In genomic region chr3:5232570-5232969, GRCh38 we compare ENCODE assay signal across 27 cellular contexts. TPM values are rescaled to one million over a fixed set of nuclear protein-coding genes. Genes with fewer than 3 reads are reported as not detected.
DNase-seq lines count a peak whose midpoint lies in the region; ATAC-seq, FAIRE-seq and TF ChIP-seq lines count a peak whose summit lies in the region.
"Had no signal": no experiment of that assay in that cellular context is flagged by ENCODE, and none has a peak within 500 bp of the region (broad histone marks: within the 10 kb centered on the region; RNA-seq: fewer than 3 reads in every experiment).

No MANE protein-coding gene starts in this region.

- H3K79me1 ChIP-seq in mesendoderm (ENCODE audit: low read length), result no peaks in the 10 kb centered on the region

- no peaks in the 10 kb centered on the region for H3K9me1 ChIP-seq in K562 (ENCODE audit: control insufficient read depth, insufficient read depth, low read length)

- H3K36me3 ChIP-seq in Loucy (ENCODE audit: insufficient read depth, low read length) (no peaks in the 10 kb centered on the region), K562 (ENCODE audit: control insufficient read depth, insufficient read depth, low read length) (no peaks in the 10 kb centered on the region), mesendoderm (ENCODE audit: control insufficient read depth, insufficient read depth, low read length) (no peaks in the 10 kb centered on the region)
- H3K36me3 ChIP-seq: heart left ventricle, pancreas, SJCRH30, tibial artery had no signal

- peak in 1 of 2 experiments; percentile 39; a peak in 2 of 4 replicates for TF ChIP-seq RAD21 in K562 (CRISPR knock-in tag; conservative IDR thresholded peaks at IDR 0.05 in 1 of 2, IDR thresholded peaks at IDR 0.05 in 1 of 2)

- no peak overlapping the region for H2AK5ac ChIP-seq in mesendoderm (ENCODE audit: low read length)

- no peak overlapping the region for H3K18ac ChIP-seq in mesendoderm (ENCODE audit: low read length)

- no peak overlapping the region for H3K9ac ChIP-seq in Loucy (ENCODE audit: low read depth, low read length, poor library complexity, severe bottlenecking)
- no peak overlapping the region for H3K9ac ChIP-seq in K562 (ENCODE audit: insufficient read depth in 1 of 2, low read depth in 2 of 2, low read length in 2 of 2)
- H3K9ac ChIP-seq in mesendoderm (ENCODE audit: low read length), result no peak overlapping the region

- BruUV-seq in K562 (replicated peaks; lab: Mats Ljungman, UMichigan), result no TSS peak

- no peak for TF ChIP-seq POLR2A in K562 (conservative IDR thresholded peaks at IDR 0.05)

- peak; percentile 69 for FAIRE-seq in K562 (lab: Jason Lieb, UNC)
- FAIRE-seq: pancreas had no signal

- no peaks in the 10 kb centered on the region for H3K9me3 Mint-ChIP-seq in CD14-positive monocyte
- H3K9me3 Mint-ChIP-seq in activated CD8-positive, alpha-beta T cell treated with anti-CD3 and anti-CD28 coated beads, Interleukin-2, amount 10 ng/mL, durations not matched to agents 7 days and 5 days (ENCODE audit: insufficient read depth), result no peaks in the 10 kb centered on the region
- H3K9me3 Mint-ChIP-seq: activated CD4-positive, alpha-beta memory T cell treated with anti-CD3 and anti-CD28 coated beads for 36 hours; effector memory CD8-positive, alpha-beta T cell; T-helper 1 cell treated with Interleukin-12 subunit alpha and Interleukin-12 subunit beta and Interleukin-4 antibody, amounts not matched to agents 30 μg/mL and 1 μg/mL, for 36 hours had no signal

- no peaks in the 10 kb centered on the region for H3K36me3 Mint-ChIP-seq in CD14-positive monocyte
- no peaks in the 10 kb centered on the region for H3K36me3 Mint-ChIP-seq in activated CD8-positive, alpha-beta T cell treated with anti-CD3 and anti-CD28 coated beads, Interleukin-2, amount 10 ng/mL, durations not matched to agents 7 days and 5 days (ENCODE audit: low read depth)
- H3K36me3 Mint-ChIP-seq: activated CD4-positive, alpha-beta memory T cell treated with anti-CD3 and anti-CD28 coated beads for 36 hours had no signal

- H3F3A ChIP-seq in Loucy (ENCODE audit: low read depth), result no peaks in the 10 kb centered on the region

- H3K27me3 Mint-ChIP-seq in CD14-positive monocyte (ENCODE audit: low read depth in 3 of 3), result peaks cover 0 to 5% (median 3%) of the 10 kb centered on the region in 3 donors
- no peaks in the 10 kb centered on the region for H3K27me3 Mint-ChIP-seq in activated CD8-positive, alpha-beta T cell treated with anti-CD3 and anti-CD28 coated beads, Interleukin-2, amount 10 ng/mL, durations not matched to agents 7 days and 5 days (ENCODE audit: low read depth)
- H3K27me3 Mint-ChIP-seq: activated CD4-positive, alpha-beta memory T cell treated with anti-CD3 and anti-CD28 coated beads for 36 hours had no signal

- peak overlapping the region in 1 of 7 donors; percentile 64 for H3K27ac Mint-ChIP-seq in CD14-positive monocyte
- H3K27ac Mint-ChIP-seq in activated CD8-positive, alpha-beta T cell treated with anti-CD3 and anti-CD28 coated beads, Interleukin-2, amount 10 ng/mL, durations not matched to agents 7 days and 5 days, result no peak overlapping the region
- H3K27ac Mint-ChIP-seq: activated CD4-positive, alpha-beta memory T cell treated with anti-CD3 and anti-CD28 coated beads for 36 hours; effector memory CD8-positive, alpha-beta T cell; T-helper 1 cell treated with Interleukin-12 subunit alpha and Interleukin-12 subunit beta and Interleukin-4 antibody, amounts not matched to agents 30 μg/mL and 1 μg/mL, for 36 hours had no signal

- ATAC-seq in K562, result peak; percentile 58
- no peak for ATAC-seq in activated CD8-positive, alpha-beta T cell treated with anti-CD3 and anti-CD28 coated beads, Interleukin-2, amount 10 ng/mL, durations not matched to agents 7 days and 5 days
- ATAC-seq: effector memory CD8-positive, alpha-beta T cell; heart left ventricle had no signal

- H3K79me2 ChIP-seq in Loucy (ENCODE audit: insufficient read depth, low read length), result no peaks in the 10 kb centered on the region
- H3K79me2 ChIP-seq in K562 (ENCODE audit: control insufficient read depth, insufficient read depth, low read length), result no peaks in the 10 kb centered on the region
- H3K79me2 ChIP-seq in mesendoderm (ENCODE audit: control insufficient read depth, insufficient read depth, low read length), result no peaks in the 10 kb centered on the region

- no peaks in the 10 kb centered on the region for H3K9me2 ChIP-seq in Loucy (replicated peaks; ENCODE audit: low read depth, low read length)

- no peak overlapping the region for H3K4me2 ChIP-seq in Loucy (ENCODE audit: low read depth, low read length, poor library complexity, severe bottlenecking)
- H3K4me2 ChIP-seq in K562 (ENCODE audit: insufficient read depth, low read length), result no peak overlapping the region
- no peak overlapping the region for H3K4me2 ChIP-seq in mesendoderm (ENCODE audit: low read length)

- no peak overlapping the region for H3K4me3 Mint-ChIP-seq in CD14-positive monocyte
- no peak overlapping the region for H3K4me3 Mint-ChIP-seq in activated CD8-positive, alpha-beta T cell treated with anti-CD3 and anti-CD28 coated beads, Interleukin-2, amount 10 ng/mL, durations not matched to agents 7 days and 5 days
- H3K4me3 Mint-ChIP-seq: activated CD4-positive, alpha-beta memory T cell treated with anti-CD3 and anti-CD28 coated beads for 36 hours; effector memory CD8-positive, alpha-beta T cell; T-helper 1 cell treated with Interleukin-12 subunit alpha and Interleukin-12 subunit beta and Interleukin-4 antibody, amounts not matched to agents 30 μg/mL and 1 μg/mL, for 36 hours had no signal

- H3K23ac ChIP-seq in mesendoderm (ENCODE audit: low read length), result no peak overlapping the region

- no peak for TF ChIP-seq EP300 in K562 (IDR thresholded peaks at IDR 0.05; ENCODE audit: low read length)

- H3K27ac ChIP-seq in K562 (ENCODE audit: extremely low read depth, low read depth, low read length), result no peak overlapping the region
- no peak overlapping the region for H3K27ac ChIP-seq in mesendoderm (ENCODE audit: low read depth, low read length)
- H3K27ac ChIP-seq: heart left ventricle, HL-60, pancreas, SJCRH30, tibial artery, VCaP had no signal

- H4K5ac ChIP-seq in mesendoderm (ENCODE audit: low read length), result no peak overlapping the region

- H3K4ac ChIP-seq in mesendoderm (ENCODE audit: low read depth, low read length), result no peak overlapping the region

- H3K27me3 ChIP-seq in Loucy (ENCODE audit: insufficient read depth, low read length, poor library complexity, severe bottlenecking) (no peaks in the 10 kb centered on the region), K562 (ENCODE audit: control insufficient read depth in 2 of 2, insufficient read depth in 2 of 2, low read length in 2 of 2) (peaks cover 56 to 70% of the 10 kb centered on the region in 2 experiments; a peak in 4 of 5 replicates), mesendoderm (ENCODE audit: insufficient read depth, low read length, poor library complexity) (no peaks in the 10 kb centered on the region)
- H3K27me3 ChIP-seq: pancreas, SJCRH30 had no signal

- DNase-seq in GM12864 (ENCODE audit: low read depth) (no peak), K562 (ENCODE audit: extremely low read depth in 1 of 4, low spot score in 3 of 4) (no peak), mesendoderm (peak; percentile 54), CD14-positive monocyte (ENCODE audit: low spot score) (no peak), DMS153 (lab: John Stamatoyannopoulos, UW) (no peak), GM10248 (ENCODE audit: extremely low spot score) (no peak)
- DNase-seq in activated CD8-positive, alpha-beta T cell treated with anti-CD3 and anti-CD28 coated beads, Interleukin-2, amount 10 ng/mL, durations not matched to agents 7 days and 5 days, result no peak
- DNase-seq: activated CD4-positive, alpha-beta memory T cell treated with anti-CD3 and anti-CD28 coated beads for 36 hours; activated naive CD4-positive, alpha-beta T cell treated with Interleukin-2 at 50 U/mL for 16 hours; activated T-cell treated with anti-CD3 and anti-CD28 coated beads, Interleukin-2, amount 50 U/mL, for 1 hour; aorta; effector memory CD8-positive, alpha-beta T cell; heart left ventricle; islet precursor cell; KBM-7; NCI-H2081; NCI-H524; pancreas; SJCRH30; stimulated activated CD4-positive, alpha-beta T cell treated with anti-CD3 and anti-CD28 coated beads, Interleukin-1b, Interleukin-23, amount 100 ng/mL, for 48 hours; stimulated activated naive CD4-positive, alpha-beta T cell treated with Interleukin-2 at 50 U/mL for 16 hours; tibial artery had no signal

- intact Hi-C loops in K562 (cut with micrococcal nuclease) (no loop called here), CD14-positive monocyte (cut with micrococcal nuclease) (no loop called here)

- H2AFZ ChIP-seq in Loucy (ENCODE audit: low read length), result peak overlapping the region; percentile 18; the same call in 1 of the 2 replicates
- H2AFZ ChIP-seq in K562 (ENCODE audit: low read depth, low read length), result no peak overlapping the region

- no peak overlapping the region for H3K56ac ChIP-seq in mesendoderm (ENCODE audit: low read length)

- no peak overlapping the region for H4K8ac ChIP-seq in mesendoderm (ENCODE audit: low read depth, low read length)

- H3K4me1 ChIP-seq in Loucy (ENCODE audit: insufficient read depth, low read length, poor library complexity, severe bottlenecking) (no peaks in the 10 kb centered on the region), K562 (replicated peaks in 1 of 2; ENCODE audit: control insufficient read depth in 2 of 2, insufficient read depth in 2 of 2, low read length in 2 of 2) (no peaks in the 10 kb centered on the region), mesendoderm (ENCODE audit: control insufficient read depth, low read depth, low read length) (no peaks in the 10 kb centered on the region)
- H3K4me1 ChIP-seq: pancreas, SJCRH30, tibial artery had no signal

- POLR2A ChIA-PET in K562 (lab: Yijun Ruan, JAX), result interaction anchor here (0.5 to 1.1 kb wide), 3 partner anchors 10 to 193 kb away, joined by 3 read pairs; no protein-coding TSS in a partner anchor
- POLR2A ChIA-PET in GM10248 (lab: Yijun Ruan, JAX), result no interaction called here
- POLR2A ChIA-PET in activated CD8-positive, alpha-beta T cell treated with anti-CD3 and anti-CD28 coated beads, Interleukin-2, amount 10 ng/mL, durations not matched to agents 7 days and 5 days (lab: Charles Lee), result no interaction called here

- CTCF ChIA-PET in K562 (lab: Yijun Ruan, JAX; ENCODE audit: low intra/inter-chr PET ratio), result no interaction called here
- CTCF ChIA-PET in GM10248 (lab: Yijun Ruan, JAX), result interaction anchor here (1.9 to 3.0 kb wide), 2 partner anchors 10 to 13 kb away, joined by 5 to 14 read pairs; no protein-coding TSS in a partner anchor
- CTCF ChIA-PET in activated CD8-positive, alpha-beta T cell treated with anti-CD3 and anti-CD28 coated beads, Interleukin-2, amount 10 ng/mL, durations not matched to agents 7 days and 5 days (lab: Charles Lee), result interaction anchor here (1.3 to 1.5 kb wide), 2 partner anchors 36 to 96 kb away, joined by 3 to 6 read pairs; no protein-coding TSS in a partner anchor

- H4K20me1 ChIP-seq in Loucy (ENCODE audit: insufficient read depth, low read length, poor library complexity, severe bottlenecking) (no peaks in the 10 kb centered on the region), K562 (replicated peaks; ENCODE audit: control insufficient read depth, insufficient read depth, low read length) (no peaks in the 10 kb centered on the region)

- TF ChIP-seq CTCF in GM12864 (IDR thresholded peaks at IDR 0.05; ENCODE audit: low read depth, low read length, missing control alignments), result peak; percentile 17
- no peak; the same call in 1 of the 2 replicates for TF ChIP-seq CTCF in Loucy (conservative IDR thresholded peaks at IDR 0.05; ENCODE audit: low read length)
- peak; percentile 13 to 35 (median 28); a peak in 4 of 6 replicates for TF ChIP-seq CTCF in K562 (IDR thresholded peaks at IDR 0.05 in 2 of 3, conservative IDR thresholded peaks at IDR 0.05 in 1 of 3; ENCODE audit: insufficient read depth in 2 of 3, low read depth in 1 of 3, low read length in 3 of 3)
- no peak for TF ChIP-seq CTCF in CD14-positive monocyte (IDR thresholded peaks at IDR 0.05)
- TF ChIP-seq CTCF in GM10248 (IDR thresholded peaks at IDR 0.05; ENCODE audit: control extremely low read depth, extremely low read depth, low read depth, missing control alignments), result no peak

- no peak overlapping the region for H2BK15ac ChIP-seq in mesendoderm (replicated peaks; ENCODE audit: low read depth)

- 1% methylated on average over 6 of the region's 6 CpGs for WGBS in K562 (ENCODE audit: insufficient coverage, low coverage, missing lambda C conversion rate)
- no CpG with 5 or more reads among the region's 6 CpGs for WGBS in mesendoderm (ENCODE audit: extremely low coverage, insufficient coverage, low lambda C conversion rate)

- H2BK120ac ChIP-seq in mesendoderm (ENCODE audit: low read depth, low read length), result no peak overlapping the region

- H3K4me3 ChIP-seq in GM12864 (ENCODE audit: low read depth, low read length) (no peak overlapping the region), Loucy (ENCODE audit: low read length, poor library complexity, severe bottlenecking) (no peak overlapping the region), K562 (no peak overlapping the region), mesendoderm (ENCODE audit: low read length) (no peak overlapping the region)
- H3K4me3 ChIP-seq: heart left ventricle, lung, pancreas, SJCRH30, tibial artery had no signal

- no peak overlapping the region for H2BK5ac ChIP-seq in mesendoderm (ENCODE audit: low read length)

- in situ Hi-C loops in K562 (cut with MboI), result no loop called here

- H3K9me3 ChIP-seq in Loucy (ENCODE audit: insufficient read depth, low read depth, low read length) (no peaks in the 10 kb centered on the region), K562 (replicated peaks; ENCODE audit: control insufficient read depth, insufficient read depth, low read depth, low read length) (no peaks in the 10 kb centered on the region)
- H3K9me3 ChIP-seq: heart left ventricle, pancreas, SJCRH30, tibial artery had no signal

- peaks cover 4% of the 10 kb centered on the region for H3K4me1 Mint-ChIP-seq in CD14-positive monocyte
- H3K4me1 Mint-ChIP-seq in activated CD8-positive, alpha-beta T cell treated with anti-CD3 and anti-CD28 coated beads, Interleukin-2, amount 10 ng/mL, durations not matched to agents 7 days and 5 days (ENCODE audit: low read depth), result no peaks in the 10 kb centered on the region

RNA-seq across cellular contexts. Expression of gene EDEM1, which starts 45.1 kb away (rescaled TPM):
- 59.6 and 88.6 TPM in 2 replicates for total RNA-seq in K562 (2011; cell fraction: chromatin; rRNA removed; ENCODE audit: low replicate concordance)
- 36.5 and 42.8 TPM in 2 replicates for total RNA-seq in K562 (2011; cell fraction: nucleolus; rRNA removed)
- 58.9 and 67.9 TPM in 2 replicates for total RNA-seq in K562 (2011; cell fraction: nucleoplasm; rRNA removed)
- 9.3 and 17.9 TPM in 2 replicates for total RNA-seq in K562 (2014; rRNA removed)
- 16.7 and 17.4 TPM in 2 replicates for total RNA-seq in K562 (2014; rRNA removed; fragmentation: Illumina TruSeq; extraction: Trizol)
- 11.5 and 14.3 TPM in 2 replicates for total RNA-seq in K562 (2015; rRNA removed; fragmentation: Illumina TruSeq; extraction: Trizol)
- 24.6 and 32.9 TPM in 2 replicates for total RNA-seq in K562 (2021)
- polyA plus RNA-seq in K562 (2011; rRNA removed), result 36.7 and 37.6 TPM in 2 replicates
- 18.1 and 21.2 TPM in 2 replicates for polyA plus RNA-seq in K562 (2011; cell fraction: cytosol; rRNA removed)
- 32.0 and 53.9 TPM in 2 replicates for polyA plus RNA-seq in K562 (2011; cell fraction: nucleus; rRNA removed)
- 9.6 and 20.6 TPM in 2 replicates for polyA plus RNA-seq in K562 (2012)
- 12.8 and 13.9 TPM in 2 replicates for polyA plus RNA-seq in K562 (2014; fragmentation: Illumina TruSeq; extraction: Trizol)
- polyA plus RNA-seq in K562 (2014; fragmentation: Nextera tagmentation; extraction: Ambion mirVana), result 1 to 10 TPM; 6.2 to 8.8 TPM
- polyA plus RNA-seq in K562 (2014; rRNA removed), result 15.2 and 20.7 TPM in 2 replicates
- polyA minus RNA-seq in K562 (2011; rRNA and poly(A)+ RNA removed), result 42.0 and 44.5 TPM in 2 replicates
- 21.0 and 33.3 TPM in 2 replicates for polyA minus RNA-seq in K562 (2011; cell fraction: cytosol; rRNA and poly(A)+ RNA removed)
- polyA minus RNA-seq in K562 (2011; cell fraction: nucleus; rRNA and poly(A)+ RNA removed), result 24.0 and 38.5 TPM in 2 replicates
- polyA plus RNA-seq in mesendoderm (2013, experiment 1 of 2), result 4.2 TPM
- 4.4 TPM for polyA plus RNA-seq in mesendoderm (2013, experiment 2 of 2)
- polyA plus RNA-seq in CD14-positive monocyte, result 10 to 100 TPM; 17.5 to 23.7 TPM
- total RNA-seq in activated CD8-positive, alpha-beta T cell treated with anti-CD3 and anti-CD28 coated beads, Interleukin-2, amount 10 ng/mL, durations not matched to agents 7 days and 5 days, result 10 to 100 TPM; 81.7 to 84.3 TPM

Comparison
In these comparisons a context has a peak if more than half of its experiments do, and no peak if none do; other contexts are left out.
1. CTCF ChIP-seq: peak in GM12864 (single experiment) and K562 (3 of 3); none in Loucy (single experiment), CD14-positive monocyte (single experiment) and GM10248 (single experiment).